Comparison of ENCODE assay signal across 8 cellular contexts in genomic region chr15:38824719-38825118, GRCh38.
"Had no signal": no experiment of that assay in that cellular context is flagged by ENCODE, and none has a peak within 500 bp of the region (broad histone marks: within the 10 kb centered on the region; RNA-seq: fewer than 3 reads in every experiment).

No MANE protein-coding gene starts in this region.

- DNase-seq: GDM1, GF-D8 had no signal

- H3K4me3 ChIP-seq: GM12878 had no signal

- ATAC-seq: GM12878 had no signal

- FAIRE-seq: G401.6, GM12878, GM12891, GM12892, GM18507, GM19239 had no signal
